In the genomic region with DNA sequence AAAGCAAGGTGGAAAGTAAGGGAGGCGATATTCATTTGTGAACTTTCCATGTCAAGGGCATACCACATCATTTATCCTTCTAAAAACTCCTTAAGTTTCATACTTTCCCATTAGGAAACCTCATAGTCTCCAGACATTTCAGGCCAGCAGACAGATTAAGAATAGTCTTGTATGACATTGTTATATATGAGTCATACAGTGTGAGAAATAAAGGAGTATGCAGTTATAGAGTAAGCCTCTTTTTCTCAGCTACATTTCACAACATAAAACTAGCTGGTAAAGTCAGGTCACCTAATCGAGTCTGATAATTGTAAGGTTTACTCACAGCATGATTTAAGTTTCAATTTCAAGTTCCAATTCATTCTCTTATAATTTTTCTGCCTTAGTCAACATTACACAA, we compare ENCODE assay signal across 16 cellular contexts.
A peak's percentile ranks its signal among the peaks of the same experiment; 100 is the strongest.
DNase-seq lines count a peak whose midpoint lies in the region; ATAC-seq and TF ChIP-seq lines count a peak whose summit lies in the region.
"Had no signal": no experiment of that assay in that cellular context is flagged by ENCODE, and none has a peak within 500 bp of the region (broad histone marks: within the 10 kb centered on the region; RNA-seq: fewer than 3 reads in every experiment).

No MANE protein-coding gene starts in this region.

- H3K4me3 ChIP-seq in fibroblast of the aortic adventitia (ENCODE audit: low read depth, low read length) (no peak overlapping the region), heart right ventricle (no peak overlapping the region)
- H3K4me3 ChIP-seq: GM23338 had no signal

- H3K9me3 ChIP-seq in heart right ventricle, result no peaks in the 10 kb centered on the region

- H3K36me3 ChIP-seq in heart right ventricle, result no peaks in the 10 kb centered on the region

- no peaks in the 10 kb centered on the region for H3K4me1 ChIP-seq in heart right ventricle

- H3K27ac ChIP-seq in heart right ventricle, result no peak overlapping the region
- H3K27ac ChIP-seq: WERI-Rb-1 had no signal

- no peaks in the 10 kb centered on the region for H3K27me3 ChIP-seq in heart right ventricle

- DNase-seq in HCEC 1CT, result peak; percentile 6
- DNase-seq in amniotic epithelial cell (ENCODE audit: low read depth), result peak; percentile 89
- peak; percentile 8 for DNase-seq in fibroblast of the aortic adventitia (ENCODE audit: low read depth)
- peak; percentile 37 for DNase-seq in stromal cell of bone marrow (ENCODE audit: low read depth)
- no peak for DNase-seq in NCI-H446 treated with DMSO at 0.1 percent for 48 hours (lab: John Stamatoyannopoulos, UW)
- no peak for DNase-seq in Ammon's horn (ENCODE audit: low spot score)
- DNase-seq in heart right ventricle, result no peak
- DNase-seq: activated CD8-positive, alpha-beta memory T cell treated with anti-CD3 and anti-CD28 coated beads for 24 hours; amniotic stem cell; DMS79; naive B cell; NCI-H1092 treated with DMSO at 0.1 percent for 48 hours; NCI-H82; RPMI8226; WERI-Rb-1 had no signal

- intact Hi-C loops in heart right ventricle (cut with DNase I), result no loop called here

- TF ChIP-seq CTCF in fibroblast of the aortic adventitia (IDR thresholded peaks at IDR 0.05; ENCODE audit: insufficient read depth, low read length) (no peak), heart right ventricle (IDR thresholded peaks at IDR 0.05) (no peak)

- WGBS in heart right ventricle, 2 donors, result 46 to 77% methylated on average over 2 of the region's 2 CpGs

- no peak for ATAC-seq in heart right ventricle
- ATAC-seq: GM23338 had no signal

Comparison
In these comparisons a context has a peak if more than half of its experiments do, and no peak if none do; other contexts are left out.
1. DNase-seq: peak in HCEC 1CT (single experiment), amniotic epithelial cell (single experiment), fibroblast of the aortic adventitia (single experiment) and stromal cell of bone marrow (single experiment); none in NCI-H446 treated with DMSO at 0.1 percent for 48 hours (single experiment), Ammon's horn (single experiment) and heart right ventricle (0 of 2).